ENCODE assay signal across 29 cellular contexts in the genomic region with DNA sequence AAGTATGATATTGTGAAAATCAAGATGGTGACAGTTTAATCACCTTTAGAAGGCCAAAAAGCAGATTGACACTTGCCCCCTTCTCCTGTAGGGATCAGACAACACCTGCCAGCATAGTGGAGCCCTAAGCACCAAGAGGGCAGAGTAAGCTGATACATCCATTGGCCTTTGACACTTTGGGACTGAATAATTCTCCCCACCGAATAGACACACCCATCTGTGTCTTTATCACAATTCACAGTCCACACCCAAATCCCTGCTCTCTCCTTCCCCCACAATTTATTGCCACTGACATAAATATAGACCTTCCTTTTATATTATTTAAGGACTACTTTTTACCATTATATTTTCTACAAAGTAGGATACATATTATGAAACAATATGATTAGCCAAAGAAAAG. TPM values are rescaled to one million over a fixed set of nuclear protein-coding genes. Genes with fewer than 3 reads are reported as not detected.
"Had no signal": no experiment of that assay in that cellular context is flagged by ENCODE, and none has a peak within 500 bp of the region (broad histone marks: within the 10 kb centered on the region; RNA-seq: fewer than 3 reads in every experiment).

No MANE protein-coding gene starts in this region.

- H3K4me1 ChIP-seq: ascending aorta, breast epithelium, colonic mucosa had no signal

- H3K9me3 ChIP-seq: ascending aorta, breast epithelium, colonic mucosa, esophagus squamous epithelium, gastroesophageal sphincter had no signal

- H3K36me3 ChIP-seq: ascending aorta, breast epithelium, cardiac muscle cell, colonic mucosa, esophagus squamous epithelium, gastroesophageal sphincter had no signal

- H3K27ac ChIP-seq: ascending aorta, breast epithelium, cardiac muscle cell, colonic mucosa, epithelial cell of prostate, esophagus squamous epithelium, gastroesophageal sphincter had no signal

- H3K4me3 ChIP-seq: ascending aorta, breast epithelium, cardiac muscle cell, colonic mucosa, esophagus squamous epithelium, gastroesophageal sphincter had no signal

- FAIRE-seq: endometrium, endothelial cell of umbilical vein had no signal

- DNase-seq: activated CD4-positive, alpha-beta memory T cell treated with anti-CD3 and anti-CD28 coated beads, Interleukin-2, amount 10 ng/mL, durations not matched to agents 7 days and 5 days; activated CD4-positive, alpha-beta T cell treated with anti-CD3 and anti-CD28 coated beads for 36 hours; activated CD4-positive, alpha-beta T cell treated with anti-CD3 and anti-CD28 coated beads, Interleukin-2, amount 10 ng/mL, durations not matched to agents 24 days and 14 days; activated CD4-positive, CD25-positive, alpha-beta regulatory T cell; activated CD4-positive, CD25-positive, alpha-beta regulatory T cell treated with anti-CD3 and anti-CD28 coated beads, Interleukin-2, amount 50 U/mL, for 72 hours; activated CD8-positive, alpha-beta memory T cell treated with anti-CD3 and anti-CD28 coated beads, Interleukin-2, amount 50 U/mL, for 48 hours; activated gamma-delta T cell; activated naive CD4-positive, alpha-beta T cell; activated naive CD4-positive, alpha-beta T cell treated with anti-CD3 and anti-CD28 coated beads, Interleukin-2, amount 10 ng/mL, durations not matched to agents 7 days and 5 days; activated naive CD8-positive, alpha-beta T cell treated with anti-CD3 and anti-CD28 coated beads, Interleukin-2, amount 10 ng/mL, durations not matched to agents 7 days and 5 days; activated T-cell treated with anti-CD3 and anti-CD28 coated beads for 4 hours; activated T-cell treated with anti-CD3 and anti-CD28 coated beads, Interleukin-2, amount 50 U/mL, for 24 hours; activated T-cell treated with anti-CD3 and anti-CD28 coated beads, Interleukin-2, amount 50 U/mL, for 72 hours; central memory CD4-positive, alpha-beta T cell; cerebellar nuclear complex; colonic mucosa; effector CD8-positive, alpha-beta T cell; esophagus squamous epithelium; foreskin melanocyte; T-helper 2 cell had no signal

- ATAC-seq: activated CD4-positive, alpha-beta T cell treated with anti-CD3 and anti-CD28 coated beads for 36 hours; activated naive CD4-positive, alpha-beta T cell treated with anti-CD3 and anti-CD28 coated beads, Interleukin-2, amount 50 U/mL, for 72 hours; activated T-cell treated with anti-CD3 and anti-CD28 coated beads, Interleukin-2, amount 50 U/mL, for 72 hours; gastroesophageal sphincter had no signal

- H3K27me3 ChIP-seq: ascending aorta, breast epithelium, cardiac muscle cell, colonic mucosa, esophagus squamous epithelium, gastroesophageal sphincter had no signal

RNA-seq across cellular contexts. Expression of gene WDR49, which starts 3.1 kb away (rescaled TPM):
- total RNA-seq: activated CD4-positive, alpha-beta memory T cell treated with anti-CD3 and anti-CD28 coated beads, Interleukin-2, amount 10 ng/mL, durations not matched to agents 7 days and 5 days; activated CD4-positive, alpha-beta T cell treated with anti-CD3 and anti-CD28 coated beads for 36 hours; ascending aorta; endothelial cell of umbilical vein had no signal
- polyA plus RNA-seq: cardiac muscle cell, endothelial cell of umbilical vein, fibroblast of lung had no signal
